ENCODE assay signal across 24 cellular contexts in the genomic region with DNA sequence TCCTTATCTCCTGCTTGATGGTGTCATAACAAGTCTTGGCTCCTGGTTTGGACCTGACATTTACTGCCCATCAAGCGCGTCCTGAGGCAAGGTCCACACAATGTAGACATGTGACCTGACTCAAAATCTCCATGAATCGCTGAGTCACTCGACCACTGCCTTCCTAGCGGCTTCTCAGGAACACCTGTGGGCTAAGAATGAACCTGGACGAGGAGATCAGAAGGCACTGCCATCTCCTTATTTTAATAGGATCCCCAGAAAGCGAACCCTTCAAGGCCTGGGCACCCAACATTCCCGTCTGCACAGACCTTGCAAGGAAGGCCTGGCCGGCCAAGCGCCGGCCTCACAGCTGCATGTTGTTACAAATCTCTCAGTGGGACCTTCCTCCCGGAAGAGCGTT.
A peak's percentile ranks its signal among the peaks of the same experiment; 100 is the strongest.
DNase-seq lines count a peak whose midpoint lies in the region; ATAC-seq, FAIRE-seq and TF ChIP-seq lines count a peak whose summit lies in the region.
"Had no signal": no experiment of that assay in that cellular context is flagged by ENCODE, and none has a peak within 500 bp of the region (broad histone marks: within the 10 kb centered on the region; RNA-seq: fewer than 3 reads in every experiment).

No MANE protein-coding gene starts in this region.

- H3K4me2 ChIP-seq in GM23338 (no peak overlapping the region), K562 (ENCODE audit: insufficient read depth, low read length) (no peak overlapping the region), mesendoderm (ENCODE audit: low read length) (no peak overlapping the region)

- H3K9ac ChIP-seq in K562 (ENCODE audit: insufficient read depth in 1 of 2, low read depth in 2 of 2, low read length in 2 of 2) = no peak overlapping the region
- H3K9ac ChIP-seq in mesendoderm (ENCODE audit: low read length) = no peak overlapping the region

- no peaks in the 10 kb centered on the region for H3K27me3 ChIP-seq in GM23338 (ENCODE audit: insufficient read depth)
- H3K27me3 ChIP-seq in K562 (ENCODE audit: control insufficient read depth in 2 of 2, insufficient read depth in 2 of 2, low read length in 2 of 2) = peaks cover 0 to 31% of the 10 kb centered on the region in 2 experiments; a peak in 2 of 5 replicates
- no peaks in the 10 kb centered on the region for H3K27me3 ChIP-seq in mesendoderm (ENCODE audit: insufficient read depth, low read length, poor library complexity)
- H3K27me3 ChIP-seq: BE2C had no signal

- H2BK120ac ChIP-seq in mesendoderm (ENCODE audit: low read depth, low read length) = no peak overlapping the region

- H3K27ac ChIP-seq in GM23338 (ENCODE audit: low read depth) = no peak overlapping the region
- H3K27ac ChIP-seq in K562 (ENCODE audit: extremely low read depth, low read depth, low read length) = no peak overlapping the region
- no peak overlapping the region for H3K27ac ChIP-seq in mesendoderm (ENCODE audit: low read depth, low read length)
- H3K27ac ChIP-seq: HL-60 had no signal

- H3K9me3 Mint-ChIP-seq in GM23338 = peaks cover 2% of the 10 kb centered on the region; the same call in 1 of the 3 replicates
- H3K9me3 Mint-ChIP-seq in natural killer cell treated with Interleukin-12 subunit alpha and Interleukin-12 subunit beta and Interleukin-15 and Interleukin-18, amount 100 ng/mL, for 72 hours = no peaks in the 10 kb centered on the region

- H3K4ac ChIP-seq in mesendoderm (ENCODE audit: low read depth, low read length) = no peak overlapping the region

- H3K79me2 ChIP-seq in GM23338 (replicated peaks; ENCODE audit: insufficient read depth) (no peaks in the 10 kb centered on the region), K562 (ENCODE audit: control insufficient read depth, insufficient read depth, low read length) (no peaks in the 10 kb centered on the region), mesendoderm (ENCODE audit: control insufficient read depth, insufficient read depth, low read length) (no peaks in the 10 kb centered on the region)

- no peak for TF ChIP-seq RAD21 in K562 (CRISPR knock-in tag; conservative IDR thresholded peaks at IDR 0.05 in 1 of 2, IDR thresholded peaks at IDR 0.05 in 1 of 2)

- no peaks in the 10 kb centered on the region for H3K9me1 ChIP-seq in K562 (ENCODE audit: control insufficient read depth, insufficient read depth, low read length)

- H3K27me3 Mint-ChIP-seq in GM23338 (ENCODE audit: insufficient read depth, low read depth, poor library complexity) = peaks cover 9% of the 10 kb centered on the region
- no peaks in the 10 kb centered on the region for H3K27me3 Mint-ChIP-seq in natural killer cell treated with Interleukin-12 subunit alpha and Interleukin-12 subunit beta and Interleukin-15 and Interleukin-18, amount 100 ng/mL, for 72 hours
- H3K27me3 Mint-ChIP-seq: CD4-positive, CD25-positive, alpha-beta regulatory T cell; IgD-negative memory B cell had no signal

- no peak for ATAC-seq in GM23338
- ATAC-seq in K562 = no peak
- ATAC-seq in natural killer cell treated with Interleukin-12 subunit alpha and Interleukin-12 subunit beta and Interleukin-15 and Interleukin-18, amount 100 ng/mL, for 72 hours = no peak
- ATAC-seq: HCT116 had no signal

- 22% methylated on average over 13 of the region's 13 CpGs for WGBS in K562 (ENCODE audit: insufficient coverage, low coverage, missing lambda C conversion rate)
- no CpG with 5 or more reads among the region's 13 CpGs for WGBS in mesendoderm (ENCODE audit: extremely low coverage, insufficient coverage, low lambda C conversion rate)

- H3K23ac ChIP-seq in mesendoderm (ENCODE audit: low read length) = no peak overlapping the region

- no peak overlapping the region for H3K4me3 ChIP-seq in GM23338
- H3K4me3 ChIP-seq in K562 = no peak overlapping the region
- no peak overlapping the region for H3K4me3 ChIP-seq in mesendoderm (ENCODE audit: low read length)

- BruUV-seq in K562 (replicated peaks; lab: Mats Ljungman, UMichigan) = no TSS peak

- no peak for DNase-seq in GM23338 (ENCODE audit: low spot score)
- DNase-seq in K562 (ENCODE audit: extremely low read depth in 1 of 4, low spot score in 3 of 4) = no peak
- DNase-seq in mesendoderm = peak; percentile 25
- no peak for DNase-seq in amniotic stem cell (lab: John Stamatoyannopoulos, UW)
- DNase-seq in occipital lobe (lab: John Stamatoyannopoulos, UW) = no peak
- DNase-seq in natural killer cell treated with Interleukin-12 subunit alpha and Interleukin-12 subunit beta and Interleukin-15 and Interleukin-18, amount 100 ng/mL, for 72 hours (ENCODE audit: low spot score) = no peak
- DNase-seq: ACHN; BE2C; C1 segment of cervical spinal cord; CD4-positive, CD25-positive, alpha-beta regulatory T cell; CD8-positive, alpha-beta memory T cell; COR-L47; DMS153; DMS79; HFFc6; KG1 had no signal

- intact Hi-C loops in K562 (cut with micrococcal nuclease) = no loop called here

- no peak overlapping the region for H2BK15ac ChIP-seq in mesendoderm (replicated peaks; ENCODE audit: low read depth)

- no peak overlapping the region for H2AK5ac ChIP-seq in mesendoderm (ENCODE audit: low read length)

- no peak overlapping the region for H2BK5ac ChIP-seq in mesendoderm (ENCODE audit: low read length)

- no peak overlapping the region for H3K4me3 Mint-ChIP-seq in GM23338
- H3K4me3 Mint-ChIP-seq in natural killer cell treated with Interleukin-12 subunit alpha and Interleukin-12 subunit beta and Interleukin-15 and Interleukin-18, amount 100 ng/mL, for 72 hours = no peak overlapping the region
- H3K4me3 Mint-ChIP-seq: CD4-positive, CD25-positive, alpha-beta regulatory T cell; CD8-positive, alpha-beta memory T cell; HFFc6; IgD-negative memory B cell had no signal

- no peak overlapping the region for H3K18ac ChIP-seq in mesendoderm (ENCODE audit: low read length)

- no peak for FAIRE-seq in K562 (lab: Jason Lieb, UNC)
- FAIRE-seq: A204.1, G401.6, GM12891, GM19239, H54 had no signal

- no peaks in the 10 kb centered on the region for H3K79me1 ChIP-seq in mesendoderm (ENCODE audit: low read length)

- H3F3A ChIP-seq in GM23338 (replicated peaks; ENCODE audit: low read depth) = no peaks in the 10 kb centered on the region

- no peaks in the 10 kb centered on the region for H3K36me3 ChIP-seq in GM23338 (ENCODE audit: insufficient read depth)
- no peaks in the 10 kb centered on the region for H3K36me3 ChIP-seq in K562 (ENCODE audit: control insufficient read depth, insufficient read depth, low read length)
- no peaks in the 10 kb centered on the region for H3K36me3 ChIP-seq in mesendoderm (ENCODE audit: control insufficient read depth, insufficient read depth, low read length)
- H3K36me3 ChIP-seq: BE2C had no signal

- H3K4me1 Mint-ChIP-seq in GM23338 = peaks cover 24% of the 10 kb centered on the region
- no peaks in the 10 kb centered on the region for H3K4me1 Mint-ChIP-seq in natural killer cell treated with Interleukin-12 subunit alpha and Interleukin-12 subunit beta and Interleukin-15 and Interleukin-18, amount 100 ng/mL, for 72 hours (ENCODE audit: low read depth in 2 of 2)
- H3K4me1 Mint-ChIP-seq: CD4-positive, CD25-positive, alpha-beta regulatory T cell; CD8-positive, alpha-beta memory T cell had no signal

- H4K20me1 ChIP-seq in GM23338 (replicated peaks; ENCODE audit: insufficient read depth) = no peaks in the 10 kb centered on the region
- no peaks in the 10 kb centered on the region for H4K20me1 ChIP-seq in K562 (replicated peaks; ENCODE audit: control insufficient read depth, insufficient read depth, low read length)

- no peak for TF ChIP-seq EP300 in K562 (IDR thresholded peaks at IDR 0.05; ENCODE audit: low read length)

- TF ChIP-seq CTCF in GM23338 (conservative IDR thresholded peaks at IDR 0.05; ENCODE audit: low read depth in 2 of 2) = no peak
- TF ChIP-seq CTCF in K562 (IDR thresholded peaks at IDR 0.05 in 2 of 3, conservative IDR thresholded peaks at IDR 0.05 in 1 of 3; ENCODE audit: insufficient read depth in 2 of 3, low read depth in 1 of 3, low read length in 3 of 3) = no peak

- no peak for TF ChIP-seq POLR2A in K562 (conservative IDR thresholded peaks at IDR 0.05)

- no peak overlapping the region for H3K56ac ChIP-seq in mesendoderm (ENCODE audit: low read length)

- H3K4me1 ChIP-seq in GM23338 (ENCODE audit: insufficient read depth) (peaks cover 20% of the 10 kb centered on the region), K562 (replicated peaks in 1 of 2; ENCODE audit: control insufficient read depth in 2 of 2, insufficient read depth in 2 of 2, low read length in 2 of 2) (peaks cover 2 to 13% of the 10 kb centered on the region in 2 experiments; a peak in 2 of 5 replicates), mesendoderm (ENCODE audit: control insufficient read depth, low read depth, low read length) (no peaks in the 10 kb centered on the region)
- H3K4me1 ChIP-seq: BE2C had no signal

- no peak overlapping the region for H4K8ac ChIP-seq in mesendoderm (ENCODE audit: low read depth, low read length)

- CTCF ChIA-PET in K562 (lab: Yijun Ruan, JAX; ENCODE audit: low intra/inter-chr PET ratio) = no interaction called here

- H4K5ac ChIP-seq in mesendoderm (ENCODE audit: low read length) = no peak overlapping the region

- no peak overlapping the region for H3K27ac Mint-ChIP-seq in GM23338
- no peak overlapping the region for H3K27ac Mint-ChIP-seq in natural killer cell treated with Interleukin-12 subunit alpha and Interleukin-12 subunit beta and Interleukin-15 and Interleukin-18, amount 100 ng/mL, for 72 hours
- H3K27ac Mint-ChIP-seq: CD4-positive, CD25-positive, alpha-beta regulatory T cell; CD8-positive, alpha-beta memory T cell; HFFc6; IgD-negative memory B cell had no signal

- POLR2A ChIA-PET in K562 (lab: Yijun Ruan, JAX) = interaction anchor here (1.0 kb wide), 1 partner anchor 7 kb away, joined by 4 read pairs; no protein-coding TSS in a partner anchor

- in situ Hi-C loops in K562 (cut with MboI) = no loop called here

- H3K36me3 Mint-ChIP-seq in GM23338 (ENCODE audit: low read depth) = peaks cover 11% of the 10 kb centered on the region; the same call in 1 of the 3 replicates
- peaks cover 5% of the 10 kb centered on the region for H3K36me3 Mint-ChIP-seq in natural killer cell treated with Interleukin-12 subunit alpha and Interleukin-12 subunit beta and Interleukin-15 and Interleukin-18, amount 100 ng/mL, for 72 hours
- H3K36me3 Mint-ChIP-seq: CD4-positive, CD25-positive, alpha-beta regulatory T cell; CD8-positive, alpha-beta memory T cell; IgD-negative memory B cell had no signal

- H3K9me3 ChIP-seq in K562 (replicated peaks; ENCODE audit: control insufficient read depth, insufficient read depth, low read depth, low read length) = no peaks in the 10 kb centered on the region
- H3K9me3 ChIP-seq: BE2C had no signal

- H2AFZ ChIP-seq in GM23338 (peak overlapping the region; percentile 66; the same call in 1 of the 2 replicates), K562 (ENCODE audit: low read depth, low read length) (peak overlapping the region; percentile 71; the same call in 1 of the 2 replicates)

- peaks cover 8% of the 10 kb centered on the region; the same call in 1 of the 2 replicates for H3K9me2 ChIP-seq in GM23338 (ENCODE audit: insufficient read depth)

TF ChIP-seq in GM23338, 12 proteins besides CTCF, POLR2A, EP300 and RAD21 (continues in another document):
- TF ChIP-seq ZNF331 (CRISPR knock-in tag; IDR thresholded peaks at IDR 0.05; ENCODE audit: low read depth) (no peak), EZH2phosphoT487 (IDR thresholded peaks at IDR 0.05; ENCODE audit: unreplicated experiment) (no peak)

TF ChIP-seq in K562, 482 proteins besides CTCF, POLR2A, EP300 and RAD21 (continues in another document):
- TF ChIP-seq ZBTB17 (CRISPR knock-in tag; IDR thresholded peaks at IDR 0.05) (0 out of 2 replicates have a peak, but pooled peaks have one; percentile 9), ZNF316 (IDR thresholded peaks at IDR 0.05) (0 out of 2 replicates have a peak, but pooled peaks have one; percentile 3)
